Comparison of ENCODE assay signal across 29 cellular contexts in genomic region chr3:146177986-146178385, GRCh38. TPM values are rescaled to one million over a fixed set of nuclear protein-coding genes. Genes with fewer than 3 reads are reported as not detected.
"Had no signal": no experiment of that assay in that cellular context is flagged by ENCODE, and none has a peak within 500 bp of the region (broad histone marks: within the 10 kb centered on the region; RNA-seq: fewer than 3 reads in every experiment).

No MANE protein-coding gene starts in this region.

- H3K4me1 ChIP-seq: adrenal gland, SJCRH30 had no signal

- ATAC-seq: activated CD8-positive, alpha-beta T cell treated with anti-CD3 and anti-CD28 coated beads, Interleukin-2, amount 10 ng/mL, durations not matched to agents 7 days and 5 days; WTC11 had no signal

- H3K9ac ChIP-seq: SK-N-SH had no signal

- H3K27me3 ChIP-seq: adrenal gland, MG63, SJCRH30 had no signal

- H3K36me3 ChIP-seq: adrenal gland, SJCRH30 had no signal

- H3K9me3 ChIP-seq: adrenal gland, MG63, SJCRH30, SK-N-SH had no signal

- H3K4me2 ChIP-seq: SK-N-SH had no signal

- H3K4me3 ChIP-seq: adrenal gland, MG63, SJCRH30 had no signal

- DNase-seq: activated CD4-positive, alpha-beta T cell treated with anti-CD3 and anti-CD28 coated beads for 48 hours; activated CD4-positive, alpha-beta T cell treated with anti-CD3 and anti-CD28 coated beads, Interleukin-2, amount 50 U/mL, for 4 hours; activated CD4-positive, CD25-positive, alpha-beta regulatory T cell treated with anti-CD3 and anti-CD28 coated beads, Interleukin-2, amount 50 U/mL, for 72 hours; activated CD8-positive, alpha-beta memory T cell treated with anti-CD3 and anti-CD28 coated beads, Interleukin-2, amount 50 U/mL, for 48 hours; activated CD8-positive, alpha-beta T cell treated with anti-CD3 and anti-CD28 coated beads, Interleukin-2, amount 10 ng/mL, durations not matched to agents 7 days and 5 days; activated naive CD4-positive, alpha-beta T cell treated with anti-CD3 and anti-CD28 coated beads, Interleukin-2, amount 50 U/mL, for 16 hours; activated naive CD8-positive, alpha-beta T cell treated with anti-CD3 and anti-CD28 coated beads, Interleukin-2, amount 10 ng/mL, durations not matched to agents 7 days and 5 days; activated T-cell treated with anti-CD3 and anti-CD28 coated beads, Interleukin-2, amount 50 U/mL, for 1 hour; adrenal gland; anterior cingulate cortex; KG1; MG63; MV-4-11; NCI-H1092 treated with DMSO at 0.1 percent for 48 hours; NCI-H1417 treated with DMSO at 0.1 percent for 48 hours; NCI-H1694; NCI-H2029; NCI-H2107; NCI-H2171 treated with DMSO at 0.1 percent for 48 hours; NCI-H345; NCI-H510A; NCI-H526 treated with DMSO at 0.1 percent for 48 hours; NCI-H82; SJCRH30; SK-N-SH; SW 1271 had no signal

- H3K27ac ChIP-seq: adrenal gland, SJCRH30 had no signal

RNA-seq across cellular contexts. Expression of gene PLOD2, which starts 17.0 kb away (rescaled TPM):
- total RNA-seq: OCI-LY7 had no signal
- polyA plus RNA-seq: IgD-negative memory B cell had no signal
